ENCODE assay signal across 8 cellular contexts in the genomic region with DNA sequence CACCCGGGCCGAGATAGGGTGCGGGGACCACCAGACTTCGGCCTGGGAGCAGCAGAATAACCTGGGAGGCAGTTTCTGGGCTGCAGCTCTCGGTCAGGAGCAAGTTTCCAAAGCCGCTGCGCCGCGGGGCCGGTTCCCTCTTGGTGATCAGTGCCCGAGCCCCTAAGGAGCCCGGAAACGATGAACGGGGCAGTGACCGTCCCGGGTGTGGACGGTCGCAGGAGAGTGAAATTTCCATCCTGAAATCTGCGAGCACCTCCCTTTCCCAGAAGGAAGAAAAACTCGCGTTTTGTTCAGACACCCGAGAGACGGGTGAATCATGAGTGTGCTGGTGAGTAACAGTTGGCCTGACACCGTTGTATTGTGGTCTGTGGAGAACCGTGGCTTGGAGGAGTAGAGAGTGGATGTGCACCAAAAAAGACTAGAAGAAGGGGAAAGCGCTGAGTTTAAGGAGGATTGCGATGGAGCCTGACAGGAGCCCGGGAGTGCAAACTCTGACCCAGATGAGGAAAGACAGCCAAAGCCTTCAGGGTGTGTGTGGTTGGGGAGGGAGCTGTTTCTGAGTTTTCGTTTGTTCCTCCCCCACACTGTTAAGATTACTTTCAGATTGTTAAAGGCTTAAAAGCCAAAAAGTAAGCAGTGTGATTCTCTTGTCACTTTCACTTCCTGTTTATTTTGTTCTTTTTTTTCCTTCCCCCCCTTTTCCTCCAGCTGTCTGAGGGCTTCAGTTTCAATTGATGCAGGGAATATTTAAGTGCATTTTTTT. TPM values are rescaled to one million over a fixed set of nuclear protein-coding genes. Genes with fewer than 3 reads are reported as not detected.
DNase-seq lines count a peak whose midpoint lies in the region; ATAC-seq and TF ChIP-seq lines count a peak whose summit lies in the region.

No MANE protein-coding gene starts in this region.

- DNase-seq in AML-193 (lab: John Stamatoyannopoulos, UW) (peak; percentile 23 to 34), Peyer's patch (peak; percentile 65 to 66 (median 66)), foreskin melanocyte (peak; percentile 55), neuronal stem cell (ENCODE audit: low spot score) (peak; percentile 30), superior temporal gyrus (ENCODE audit: extremely low spot score) (peak; percentile 64)
- DNase-seq in activated T-helper 1 cell treated with anti-CD3 and anti-CD28 coated beads, Interleukin-2, amount 50 U/mL, for 16 hours (ENCODE audit: low read depth in 1 of 2, low spot score in 1 of 2): peak; percentile 11 to 23

- no peak overlapping the region for H4K8ac ChIP-seq in neuronal stem cell (ENCODE audit: low read depth, low read length)

- H3K79me1 ChIP-seq in neuronal stem cell (ENCODE audit: low read depth, low read length): no peaks in the 10 kb centered on the region

- TF ChIP-seq CTCF in Peyer's patch (IDR thresholded peaks at IDR 0.05): no peak

- H3K27ac ChIP-seq in Peyer's patch (peak overlapping the region; percentile 77 to 97 (median 84)), neuronal stem cell (replicated peaks; ENCODE audit: low read length) (no peak overlapping the region)

- H3K4me1 ChIP-seq in Peyer's patch (peaks cover 0 to 9% (median 0%) of the 10 kb centered on the region in 4 donors), neuronal stem cell (ENCODE audit: control insufficient read depth in 2 of 2, insufficient read depth in 1 of 2, low read depth in 1 of 2, low read length in 2 of 2) (peaks cover 3 to 16% of the 10 kb centered on the region in 2 donors)

- H3K27me3 ChIP-seq in Peyer's patch (no peaks in the 10 kb centered on the region), neuronal stem cell (ENCODE audit: control insufficient read depth in 3 of 3, insufficient read depth in 3 of 3, low read depth in 1 of 3, low read length in 3 of 3) (no peaks in the 10 kb centered on the region)

- H2BK120ac ChIP-seq in neuronal stem cell (ENCODE audit: low read depth, low read length): no peak overlapping the region

- peak overlapping the region; percentile 92 for H3K4me2 ChIP-seq in neuronal stem cell (ENCODE audit: insufficient read depth, low read length, poor library complexity, severe bottlenecking)

- peak; percentile 63 for ATAC-seq in HG03280 (IDR thresholded peaks at IDR 0.05; ENCODE audit: unreplicated experiment)

- WGBS in neuronal stem cell (ENCODE audit: extremely low coverage in 2 of 2, insufficient read length in 2 of 2, insufficient replicate concordance in 1 of 2), 2 donors: no CpG with 5 or more reads among the region's 29 CpGs

- peak overlapping the region; percentile 82 for H3K14ac ChIP-seq in neuronal stem cell (ENCODE audit: low read length)

- H2AK5ac ChIP-seq in neuronal stem cell (ENCODE audit: low read depth, low read length): no peak overlapping the region

- H3K23ac ChIP-seq in neuronal stem cell (ENCODE audit: low read depth, low read length, poor library complexity): peak overlapping the region; percentile 62

- no peaks in the 10 kb centered on the region for H3K9me3 ChIP-seq in Peyer's patch
- peaks cover 2% of the 10 kb centered on the region in 2 donors for H3K9me3 ChIP-seq in neuronal stem cell (replicated peaks in 1 of 2; ENCODE audit: control insufficient read depth in 2 of 2, insufficient read depth in 1 of 2, low read depth in 1 of 2, low read length in 2 of 2)

- H3K36me3 ChIP-seq in Peyer's patch (no peaks in the 10 kb centered on the region), neuronal stem cell (replicated peaks in 1 of 2; ENCODE audit: control insufficient read depth in 2 of 2, insufficient read depth in 2 of 2, low read length in 2 of 2) (no peaks in the 10 kb centered on the region)

- H2AFZ ChIP-seq in neuronal stem cell (ENCODE audit: low read length): peak overlapping the region; percentile 98

- peak overlapping the region; percentile 95 for H2BK15ac ChIP-seq in neuronal stem cell (ENCODE audit: low read length)

- H3K4ac ChIP-seq in neuronal stem cell (ENCODE audit: low read length): no peak overlapping the region

- H4K91ac ChIP-seq in neuronal stem cell (ENCODE audit: low read depth, low read length, poor library complexity): no peak overlapping the region

- peak overlapping the region; percentile 63 to 86 (median 74) for H3K4me3 ChIP-seq in Peyer's patch
- H3K4me3 ChIP-seq in neuronal stem cell (ENCODE audit: low read length in 2 of 2): peak overlapping the region; percentile 61 to 97

- peak overlapping the region; percentile 98 for H3K18ac ChIP-seq in neuronal stem cell (ENCODE audit: low read length)

- H2BK12ac ChIP-seq in neuronal stem cell (ENCODE audit: low read length): no peak overlapping the region

- peak; percentile 57 for TF ChIP-seq POLR2A in GM19099 (IDR thresholded peaks at IDR 0.05; ENCODE audit: extremely low read depth, insufficient read length, low read depth)
- no peak for TF ChIP-seq POLR2A in Peyer's patch (IDR thresholded peaks at IDR 0.05)

- H2BK5ac ChIP-seq in neuronal stem cell (ENCODE audit: low read length): peak overlapping the region; percentile 90

- peak overlapping the region; percentile 86 for H3K9ac ChIP-seq in neuronal stem cell (ENCODE audit: low read depth, low read length, poor library complexity)

RNA-seq across cellular contexts. Expression of a gene that starts 0.8 kb away (rescaled TPM):
- total RNA-seq in Peyer's patch: 10 to 100 TPM in 1 of 4 donors, 1 to 10 TPM in 3; 3.8 to 22.3 (median 5.5) TPM
- polyA plus RNA-seq in neuronal stem cell (2013, experiment 1 of 2): 25.3 TPM
- 24.6 TPM for polyA plus RNA-seq in neuronal stem cell (2013, experiment 2 of 2)
